In genomic region chr5:135700731-135701130, GRCh38 we compare ENCODE assay signal across 25 cellular contexts.
"Had no signal": no experiment of that assay in that cellular context is flagged by ENCODE, and none has a peak within 500 bp of the region (broad histone marks: within the 10 kb centered on the region; RNA-seq: fewer than 3 reads in every experiment).

No MANE protein-coding gene starts in this region.

- H3K4me1 ChIP-seq: ascending aorta, breast epithelium, gastroesophageal sphincter had no signal

- H3K27ac ChIP-seq: ascending aorta, breast epithelium, cardiac muscle cell, colonic mucosa, esophagus squamous epithelium, gastroesophageal sphincter had no signal

- H3K4me3 ChIP-seq: ascending aorta, breast epithelium, cardiac muscle cell, colonic mucosa, esophagus squamous epithelium, gastroesophageal sphincter had no signal

- H3K9me3 ChIP-seq: ascending aorta, breast epithelium, colonic mucosa, esophagus squamous epithelium, gastroesophageal sphincter had no signal

- H3K36me3 ChIP-seq: ascending aorta, breast epithelium, cardiac muscle cell, colonic mucosa, esophagus squamous epithelium, gastroesophageal sphincter had no signal

- H3K27me3 ChIP-seq: ascending aorta, breast epithelium, cardiac muscle cell, colonic mucosa, esophagus squamous epithelium, gastroesophageal sphincter had no signal

- DNase-seq: activated CD4-positive, alpha-beta memory T cell treated with anti-CD3 and anti-CD28 coated beads for 36 hours; activated CD4-positive, alpha-beta T cell treated with anti-CD3 and anti-CD28 coated beads for 36 hours; activated CD4-positive, alpha-beta T cell treated with anti-CD3 and anti-CD28 coated beads, Interleukin-2, amount 10 ng/mL, durations not matched to agents 24 days and 14 days; activated CD4-positive, CD25-positive, alpha-beta regulatory T cell; activated CD4-positive, CD25-positive, alpha-beta regulatory T cell treated with anti-CD3 and anti-CD28 coated beads, Interleukin-2, amount 50 U/mL, for 72 hours; activated CD8-positive, alpha-beta memory T cell treated with anti-CD3 and anti-CD28 coated beads, Interleukin-2, amount 50 U/mL, for 48 hours; activated gamma-delta T cell; activated naive CD4-positive, alpha-beta T cell; activated naive CD4-positive, alpha-beta T cell treated with anti-CD3 and anti-CD28 coated beads, Interleukin-2, amount 10 ng/mL, durations not matched to agents 7 days and 5 days; activated naive CD8-positive, alpha-beta T cell treated with anti-CD3 and anti-CD28 coated beads, Interleukin-2, amount 10 ng/mL, durations not matched to agents 7 days and 5 days; activated T-cell treated with anti-CD3 and anti-CD28 coated beads for 4 hours; activated T-cell treated with anti-CD3 and anti-CD28 coated beads, Interleukin-2, amount 50 U/mL, for 24 hours; activated T-cell treated with anti-CD3 and anti-CD28 coated beads, Interleukin-2, amount 50 U/mL, for 72 hours; central memory CD4-positive, alpha-beta T cell; cerebellar nuclear complex; colonic mucosa; effector CD8-positive, alpha-beta T cell; erythroblast; esophagus squamous epithelium; foreskin melanocyte; T-helper 2 cell had no signal
